8 cellular contexts compared by ENCODE assay signal in the genomic region with DNA sequence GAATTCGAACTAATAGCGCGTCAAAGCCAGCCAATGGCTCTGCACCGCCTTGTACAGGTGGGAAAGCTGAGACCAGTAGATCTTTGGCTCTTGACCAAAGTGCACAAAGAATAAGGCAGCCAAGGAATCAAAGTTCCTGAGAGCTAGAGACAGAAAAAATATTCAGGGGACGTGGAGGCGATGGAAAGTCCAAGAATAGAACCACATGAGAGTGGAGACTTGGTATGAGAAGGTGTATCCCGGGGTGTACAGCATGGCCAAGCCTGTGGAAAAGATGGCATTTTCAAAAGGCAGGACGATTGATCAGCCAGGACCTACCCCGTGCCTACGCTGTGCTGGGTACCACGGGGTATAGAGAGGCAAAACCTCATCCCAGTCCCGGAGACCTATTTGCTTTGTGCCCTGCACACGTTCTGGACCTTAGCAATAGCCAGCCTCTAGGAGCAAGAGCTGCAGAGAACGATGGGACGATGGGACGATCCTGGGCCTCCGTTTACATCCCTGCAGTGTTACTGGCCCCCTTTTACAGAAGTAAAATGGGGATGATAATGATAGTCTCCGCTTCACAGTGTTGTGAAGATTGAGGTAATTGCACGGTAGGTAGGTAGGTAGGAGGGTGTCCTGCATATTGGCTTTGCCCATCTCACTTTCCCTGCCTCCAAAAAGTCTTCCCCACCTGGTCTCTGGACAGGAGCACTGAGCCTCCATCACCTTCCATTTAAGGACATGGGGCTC. TPM values are rescaled to one million over a fixed set of nuclear protein-coding genes. Genes with fewer than 3 reads are reported as not detected.
DNase-seq lines count a peak whose midpoint lies in the region; ATAC-seq and TF ChIP-seq lines count a peak whose summit lies in the region.

No MANE protein-coding gene starts in this region.

- peaks cover 0 to 4% of the 10 kb centered on the region in 2 donors for H3K36me3 ChIP-seq in body of pancreas (replicated peaks in 1 of 2; ENCODE audit: insufficient read depth in 1 of 2, low read depth in 2 of 2)
- H3K36me3 ChIP-seq in testis (ENCODE audit: low read depth, missing control alignments): no peaks in the 10 kb centered on the region

- TF ChIP-seq POLR2A in body of pancreas (IDR thresholded peaks at IDR 0.05): no peak
- TF ChIP-seq POLR2A in testis (IDR thresholded peaks at IDR 0.05): no peak

- H3K27ac ChIP-seq in body of pancreas (peak overlapping the region; percentile 44 to 77 (median 69)), testis (peak overlapping the region; percentile 83 to 84)

- DNase-seq in AG20443 (ENCODE audit: low spot score): peak; percentile 35
- DNase-seq in LNCaP clone FGC (ENCODE audit: low read depth): no peak
- peak in 3 of 4 donors; percentile 8 to 24 (median 13) for DNase-seq in body of pancreas
- no peak for DNase-seq in left lobe of liver (ENCODE audit: low spot score)
- DNase-seq in testis: no peak
- no peak for DNase-seq in stimulated activated naive CD4-positive, alpha-beta T cell (lab: John Stamatoyannopoulos, UW)
- DNase-seq in NCI-H1694 treated with DMSO at 0.1 percent for 48 hours (lab: John Stamatoyannopoulos, UW): no peak

- TF ChIP-seq CTCF in LNCaP clone FGC (IDR thresholded peaks at IDR 0.05; ENCODE audit: control insufficient read depth, extremely low read depth, insufficient read depth) (no peak), body of pancreas (IDR thresholded peaks at IDR 0.05) (no peak), testis (IDR thresholded peaks at IDR 0.05) (no peak)

- H3K9me3 ChIP-seq in body of pancreas: no peaks in the 10 kb centered on the region
- no peaks in the 10 kb centered on the region for H3K9me3 ChIP-seq in testis

- peaks cover 11% of the 10 kb centered on the region for H3K4me1 ChIP-seq in body of pancreas
- peaks cover 11% of the 10 kb centered on the region for H3K4me1 ChIP-seq in testis

- H3K4me3 ChIP-seq in LNCaP clone FGC (ENCODE audit: low read depth, low read length): peak overlapping the region; percentile 99
- peak overlapping the region; percentile 81 to 98 for H3K4me3 ChIP-seq in body of pancreas
- peak overlapping the region; percentile 79 to 89 for H3K4me3 ChIP-seq in testis

- H3K27me3 ChIP-seq in body of pancreas (no peaks in the 10 kb centered on the region), testis (no peaks in the 10 kb centered on the region)

- peak; percentile 3 for ATAC-seq in GM21381 (IDR thresholded peaks at IDR 0.05; ENCODE audit: unreplicated experiment)
- ATAC-seq in body of pancreas: peak; percentile 28
- ATAC-seq in left lobe of liver: peak; percentile 29

- 12% methylated on average over 15 to 19 of the region's 19 CpGs for WGBS in body of pancreas, 2 donors
- 7 to 9% methylated on average over 19 of the region's 19 CpGs for WGBS in testis, 2 donors

- intact Hi-C loops in body of pancreas (cut with DNase I) (no loop called here), testis (cut with DNase I; ENCODE audit: low total_unique reads) (no loop called here)

RNA-seq across cellular contexts. Expression of a gene that starts 0.6 kb away (rescaled TPM):
- total RNA-seq in body of pancreas (1 to 10 TPM; 9.1 to 9.2 TPM), left lobe of liver (12.6 TPM), testis (10 to 100 TPM; 41.7 to 44.8 TPM)
- polyA plus RNA-seq in testis (ENCODE audit: insufficient read depth, low read depth, low replicate concordance): 19.6 TPM

RNA-seq across cellular contexts. Expression of a gene that starts 34.4 kb away (rescaled TPM):
- total RNA-seq in body of pancreas (10 to 100 TPM; 17.1 to 24.7 TPM), left lobe of liver (56.4 TPM), testis (10 to 100 TPM; 40.4 to 55.4 TPM)
- polyA plus RNA-seq in testis (ENCODE audit: insufficient read depth, low read depth, low replicate concordance): 102 TPM

Comparison
In these comparisons a context has a peak if more than half of its experiments do, and no peak if none do; other contexts are left out.
1. DNase-seq: peak in AG20443 (single experiment) and body of pancreas (3 of 4); none in LNCaP clone FGC (single experiment), left lobe of liver (single experiment), testis (single experiment), stimulated activated naive CD4-positive, alpha-beta T cell (0 of 6) and NCI-H1694 treated with DMSO at 0.1 percent for 48 hours (single experiment).
2. Peak in every context shown above with its lines, with median percentiles within 50 percentile points of each other: ATAC-seq and H3K4me3 ChIP-seq.